10 cellular contexts compared by ENCODE assay signal in genomic region chr17:67829331-67829730, GRCh38. TPM values are rescaled to one million over a fixed set of nuclear protein-coding genes. Genes with fewer than 3 reads are reported as not detected.
A peak's percentile ranks its signal among the peaks of the same experiment; 100 is the strongest.
DNase-seq lines count a peak whose midpoint lies in the region; ATAC-seq and TF ChIP-seq lines count a peak whose summit lies in the region.
"Had no signal": no experiment of that assay in that cellular context is flagged by ENCODE, and none has a peak within 500 bp of the region (broad histone marks: within the 10 kb centered on the region; RNA-seq: fewer than 3 reads in every experiment).

No MANE protein-coding gene starts in this region.

- no peaks in the 10 kb centered on the region for H3K27me3 ChIP-seq in right atrium auricular region

- TF ChIP-seq CTCF in right atrium auricular region (IDR thresholded peaks at IDR 0.05), result no peak

- no peaks in the 10 kb centered on the region for H3K9me3 Mint-ChIP-seq in activated T-cell treated with anti-CD3 and anti-CD28 coated beads, Interleukin-2, amount 50 U/mL, for 4 hours

- intact Hi-C loops in Right ventricle myocardium inferior (cut with DNase I), result no loop called here

- H3K9me3 ChIP-seq in right atrium auricular region, result no peaks in the 10 kb centered on the region

- no peak for ATAC-seq in Right ventricle myocardium inferior
- ATAC-seq in activated T-cell treated with anti-CD3 and anti-CD28 coated beads, Interleukin-2, amount 50 U/mL, for 4 hours, result peak; percentile 14 to 41
- ATAC-seq in HG02938 (IDR thresholded peaks at IDR 0.05; ENCODE audit: unreplicated experiment), result no peak
- ATAC-seq in HG02885 (IDR thresholded peaks at IDR 0.05; ENCODE audit: poor library complexity, unreplicated experiment), result no peak

- peak overlapping the region; percentile 96 for H3K4me3 Mint-ChIP-seq in activated T-cell treated with anti-CD3 and anti-CD28 coated beads, Interleukin-2, amount 50 U/mL, for 4 hours

- H3K4me1 Mint-ChIP-seq in activated T-cell treated with anti-CD3 and anti-CD28 coated beads, Interleukin-2, amount 50 U/mL, for 4 hours (ENCODE audit: low read depth), result peaks cover 62% of the 10 kb centered on the region

- H3K27ac ChIP-seq in right atrium auricular region, result no peak overlapping the region

- H3K36me3 Mint-ChIP-seq in activated T-cell treated with anti-CD3 and anti-CD28 coated beads, Interleukin-2, amount 50 U/mL, for 4 hours (ENCODE audit: insufficient read depth), result peaks cover 2% of the 10 kb centered on the region

- no peaks in the 10 kb centered on the region for H3K27me3 Mint-ChIP-seq in activated T-cell treated with anti-CD3 and anti-CD28 coated beads, Interleukin-2, amount 50 U/mL, for 4 hours (ENCODE audit: low read depth)

- H3K4me3 ChIP-seq in right atrium auricular region, result no peak overlapping the region

- H3K4me1 ChIP-seq in right atrium auricular region, result peaks cover 0 to 50% of the 10 kb centered on the region in 2 donors

- DNase-seq in right atrium auricular region (ENCODE audit: low spot score) (peak; percentile 2), Right ventricle myocardium inferior (ENCODE audit: missing footprints) (no peak), kidney tubule cell (ENCODE audit: low spot score) (peak; percentile 71), NCI-H2081 (lab: John Stamatoyannopoulos, UW) (no peak), GOT3 (lab: John Stamatoyannopoulos, UW) (no peak)
- DNase-seq in activated T-cell treated with anti-CD3 and anti-CD28 coated beads, Interleukin-2, amount 50 U/mL, for 4 hours, result no peak
- DNase-seq: head of caudate nucleus, NCI-H1417 had no signal

- no peaks in the 10 kb centered on the region for H3K36me3 ChIP-seq in right atrium auricular region

RNA-seq across cellular contexts. Expression of gene BPTF, which starts 4.0 kb away (rescaled TPM):
- total RNA-seq in right atrium auricular region, result 10 to 100 TPM; 60.3 to 92.3 TPM
- total RNA-seq in Right ventricle myocardium inferior, result 72.5 TPM
- total RNA-seq in activated T-cell treated with anti-CD3 and anti-CD28 coated beads, Interleukin-2, amount 50 U/mL, for 4 hours, result 10 to 100 TPM; 62.1 to 67.7 (median 62.2) TPM

Comparison
In these comparisons a context has a peak if more than half of its experiments do, and no peak if none do; other contexts are left out.
1. DNase-seq: peak in right atrium auricular region (single experiment) and kidney tubule cell (single experiment); none in Right ventricle myocardium inferior (single experiment), activated T-cell treated with anti-CD3 and anti-CD28 coated beads, Interleukin-2, amount 50 U/mL, for 4 hours (single experiment), NCI-H2081 (0 of 2) and GOT3 (single experiment).
2. ATAC-seq: peak in activated T-cell treated with anti-CD3 and anti-CD28 coated beads, Interleukin-2, amount 50 U/mL, for 4 hours (2 of 2); none in Right ventricle myocardium inferior (single experiment), HG02938 (single experiment) and HG02885 (single experiment).